ENCODE assay signal across 1 cellular context in the genomic region with DNA sequence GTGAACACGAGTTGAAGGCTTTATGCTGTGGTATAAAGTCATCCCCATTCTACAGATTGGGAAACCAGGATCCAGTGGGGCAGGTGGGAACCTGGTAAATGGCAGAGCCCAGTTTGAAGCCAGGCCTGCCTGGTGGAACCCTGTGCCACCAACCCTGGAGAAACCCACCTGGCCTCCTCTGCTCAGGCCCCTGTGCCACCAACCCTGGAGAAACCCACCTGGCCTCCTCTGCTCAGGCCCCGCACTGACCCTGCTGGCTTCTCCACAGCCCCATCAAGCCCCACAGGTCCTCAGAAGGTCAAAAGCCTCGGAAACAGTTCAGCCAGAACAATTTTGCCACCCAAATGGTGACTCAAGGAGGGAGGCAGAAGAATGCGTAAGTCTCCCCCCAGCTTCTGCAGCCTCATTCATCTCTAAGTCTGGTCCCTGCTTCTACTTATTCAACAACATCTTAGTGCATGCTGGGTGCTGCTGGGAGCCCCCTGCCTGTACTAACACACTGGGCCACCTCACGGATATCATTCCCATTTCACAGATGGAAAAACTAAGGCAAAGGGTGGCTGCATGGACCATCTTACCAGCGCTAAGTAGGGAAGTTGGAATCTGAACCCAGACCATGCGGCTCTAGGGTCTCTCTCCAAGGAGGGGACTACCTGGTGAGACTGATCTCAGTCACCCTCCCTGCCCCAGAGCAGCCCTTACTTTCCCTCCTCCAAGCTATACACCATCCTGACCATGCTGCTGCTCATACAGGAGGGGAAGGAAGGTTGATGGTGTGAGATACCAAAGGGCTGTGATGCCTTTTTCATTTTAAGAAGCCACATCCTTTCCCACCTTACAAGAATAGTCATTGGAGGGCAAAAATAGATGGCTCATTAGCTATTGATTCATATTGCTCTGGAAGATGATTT.
TF ChIP-seq lines count a peak whose summit lies in the region.

No MANE protein-coding gene starts in this region.

TF ChIP-seq in K562, 482 proteins besides CTCF, POLR2A, EP300 and RAD21 (continued from another document):
- TF ChIP-seq ADNP (tag; IDR thresholded peaks at IDR 0.05) (peak; percentile 71), PHF20 (IDR thresholded peaks at IDR 0.05; ENCODE audit: partially characterized antibody) (no peak), SNRNP70 (optimal IDR thresholded peaks at IDR 0.05; ENCODE audit: low read depth, low read length) (no peak), ZNF347 (CRISPR knock-in tag; IDR thresholded peaks at IDR 0.05; ENCODE audit: low read depth) (no peak), RBM25 (IDR thresholded peaks at IDR 0.05; ENCODE audit: low read depth, low read length, severe bottlenecking) (peak; percentile 55)
